ENCODE assay signal across 8 cellular contexts in the genomic region with DNA sequence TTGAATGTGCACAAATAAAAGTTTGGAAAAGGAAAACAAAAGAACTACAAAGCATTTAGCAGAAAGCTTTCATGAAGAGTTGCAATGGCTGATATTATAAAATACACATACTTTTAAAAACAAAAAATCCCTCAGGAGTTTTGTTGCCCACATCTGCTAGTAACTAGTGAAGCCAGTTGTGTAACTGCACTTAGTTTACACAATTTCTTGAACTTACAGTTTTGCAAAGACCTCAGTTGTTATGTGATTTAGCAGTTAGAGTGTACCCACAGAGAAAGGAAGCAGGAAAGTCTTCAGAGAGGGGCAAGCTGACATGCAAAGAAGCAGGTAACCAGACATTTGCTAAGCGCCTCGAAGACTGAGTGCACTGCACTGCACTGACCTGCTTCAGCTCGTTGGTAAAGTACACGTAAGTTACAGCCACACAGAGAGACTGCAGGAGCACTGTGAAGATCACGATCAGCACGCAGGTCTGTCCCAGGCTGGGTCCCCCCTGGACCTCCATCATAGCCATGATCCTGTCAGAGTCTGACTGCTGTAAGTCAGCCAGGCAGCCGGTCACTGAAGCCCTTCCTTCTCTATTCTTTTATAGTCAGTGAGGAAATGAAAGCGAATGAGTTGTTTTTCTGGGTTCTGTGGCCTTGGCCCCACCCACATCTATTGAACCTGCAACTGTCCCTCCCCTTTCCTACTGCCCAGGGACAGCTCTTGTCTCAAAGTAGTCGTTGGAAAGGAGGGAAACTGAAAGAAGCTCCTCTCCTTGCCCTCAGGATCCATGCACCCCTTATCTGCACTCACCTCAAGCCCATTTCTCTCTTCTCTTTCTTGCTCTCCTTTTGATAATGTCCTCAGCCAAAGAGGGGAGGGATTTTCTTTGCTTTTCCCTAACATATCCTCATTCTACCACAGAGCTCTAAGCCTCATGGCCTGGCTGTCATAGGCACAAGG. TPM values are rescaled to one million over a fixed set of nuclear protein-coding genes. Genes with fewer than 3 reads are reported as not detected.
DNase-seq lines count a peak whose midpoint lies in the region; ATAC-seq lines count a peak whose summit lies in the region.

A gene (minus strand): TSS at position 560 of the 948 bp plus-strand sequence. CDS start 46 bp downstream, at position 514.

- peaks cover 0 to 7% (median 4%) of the 10 kb centered on the region in 3 donors for H3K4me1 ChIP-seq in skeletal muscle tissue (ENCODE audit: control insufficient read depth in 3 of 3, insufficient read depth in 3 of 3, low read length in 3 of 3)

- no peaks in the 10 kb centered on the region for H3K36me3 ChIP-seq in skeletal muscle tissue (ENCODE audit: control insufficient read depth in 3 of 3, insufficient read depth in 3 of 3, low read length in 3 of 3)

- intact Hi-C loops in left cardiac atrium (cut with DNase I), result no loop called here

- DNase-seq in AML-193 (lab: John Stamatoyannopoulos, UW), result peak; percentile 94 to 97
- peak; percentile 71 for DNase-seq in SIG-M5 (lab: John Stamatoyannopoulos, UW)
- DNase-seq in activated naive CD4-positive, alpha-beta T cell treated with Interleukin-2 at 50 U/mL for 16 hours, result peak; percentile 71
- DNase-seq in left cardiac atrium, result peak; percentile 63
- no peak for DNase-seq in DMS79 treated with DMSO at 0.1 percent for 48 hours (lab: John Stamatoyannopoulos, UW)

- H3K27me3 ChIP-seq in skeletal muscle tissue (ENCODE audit: control insufficient read depth in 3 of 3, insufficient read depth in 3 of 3, low read length in 3 of 3), result no peaks in the 10 kb centered on the region

- H3K9me3 ChIP-seq in skeletal muscle tissue (ENCODE audit: control insufficient read depth in 3 of 3, low read length in 3 of 3), result no peaks in the 10 kb centered on the region

- H3K27ac ChIP-seq in skeletal muscle tissue (ENCODE audit: low read depth, low read length), result peak within 1 kb of the TSS; percentile 57

- peak; percentile 91 for ATAC-seq in GM19324 (IDR thresholded peaks at IDR 0.05; ENCODE audit: low FRiP score, unreplicated experiment)
- peak; percentile 91 for ATAC-seq in HG03378 (IDR thresholded peaks at IDR 0.05; ENCODE audit: unreplicated experiment)
- ATAC-seq in left cardiac atrium, result peak; percentile 88 to 94

- H3K4me3 ChIP-seq in skeletal muscle tissue (ENCODE audit: low read length in 3 of 3), result peak within 1 kb of the TSS; percentile 77 to 90 (median 81)

- peak within 1 kb of the TSS; percentile 55 to 82 (median 81) for H3K9ac ChIP-seq in skeletal muscle tissue (ENCODE audit: low read depth in 1 of 3, low read length in 3 of 3)

RNA-seq across cellular contexts. Expression of the gene that starts here (rescaled TPM):
- 10 to 100 TPM; 12.7 to 18.6 TPM for total RNA-seq in left cardiac atrium
- 9.9 TPM for total RNA-seq in skeletal muscle tissue
